Comparison of ENCODE assay signal across 8 cellular contexts in the genomic region with DNA sequence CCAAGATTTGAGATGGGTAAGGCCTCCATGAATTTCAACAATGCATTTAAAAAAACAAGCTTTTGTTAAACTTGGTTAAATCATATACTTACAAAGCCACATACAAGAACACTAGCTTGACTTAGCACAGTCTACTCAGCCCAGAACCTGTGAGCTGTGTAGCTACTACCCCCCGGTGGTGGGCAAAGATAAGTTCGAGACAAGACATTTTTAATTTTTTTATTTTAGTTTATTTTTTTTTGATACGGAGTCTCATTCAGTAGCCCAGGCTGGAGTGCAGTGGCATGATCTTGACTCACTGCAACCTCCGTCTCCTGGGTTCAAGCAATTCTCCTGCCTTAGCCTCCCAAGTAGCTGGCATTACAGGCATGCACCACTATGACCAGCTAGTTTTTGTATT. TPM values are rescaled to one million over a fixed set of nuclear protein-coding genes. Genes with fewer than 3 reads are reported as not detected.
A peak's percentile ranks its signal among the peaks of the same experiment; 100 is the strongest.
DNase-seq lines count a peak whose midpoint lies in the region; ATAC-seq, FAIRE-seq and TF ChIP-seq lines count a peak whose summit lies in the region.

No MANE protein-coding gene starts in this region.

- H2BK12ac ChIP-seq in mesenchymal stem cell (ENCODE audit: low read length in 2 of 2), result no peak overlapping the region

- no peaks in the 10 kb centered on the region for H3K9me3 Mint-ChIP-seq in Caco-2 (ENCODE audit: unreplicated experiment)

- no peak overlapping the region for H3K4ac ChIP-seq in mesenchymal stem cell (ENCODE audit: low read depth in 1 of 2, low read length in 2 of 2)

- H3K36me3 ChIP-seq in Caco-2 (ENCODE audit: control insufficient read depth, insufficient read depth, low read length), result no peaks in the 10 kb centered on the region
- H3K36me3 ChIP-seq in GM12878 (ENCODE audit: control insufficient read depth in 2 of 2, insufficient read depth in 2 of 2, low read length in 1 of 2), result no peaks in the 10 kb centered on the region
- H3K36me3 ChIP-seq in mesenchymal stem cell (ENCODE audit: control insufficient read depth in 1 of 2, insufficient read depth in 2 of 2, low read depth in 1 of 2, low read length in 2 of 2), result no peaks in the 10 kb centered on the region
- no peaks in the 10 kb centered on the region for H3K36me3 ChIP-seq in transverse colon
- no peaks in the 10 kb centered on the region for H3K36me3 ChIP-seq in sigmoid colon

- no peak for TF ChIP-seq POLR2A in GM12878 (IDR thresholded peaks at IDR 0.05; ENCODE audit: low read depth, low read length)
- no peak for TF ChIP-seq POLR2A in transverse colon (IDR thresholded peaks at IDR 0.05)
- TF ChIP-seq POLR2A in sigmoid colon (IDR thresholded peaks at IDR 0.05), result no peak

- peak; percentile 63 to 74 for DNase-seq in Caco-2
- DNase-seq in Kasumi-1 (lab: John Stamatoyannopoulos, UW), result peak; percentile 49 to 59
- peak; percentile 62 for DNase-seq in T follicular helper cell (ENCODE audit: low read depth)
- no peak for DNase-seq in GM12878 (ENCODE audit: low read depth, low spot score)
- peak; percentile 78 for DNase-seq in mesenchymal stem cell
- DNase-seq in transverse colon, result peak; percentile 22
- DNase-seq in sigmoid colon, result no peak

- no peak overlapping the region for H3K4me3 Mint-ChIP-seq in Caco-2 (ENCODE audit: unreplicated experiment)

- H3K79me2 ChIP-seq in GM12878 (ENCODE audit: control insufficient read depth, insufficient read depth, low read length), result peaks cover 22% of the 10 kb centered on the region

- H3K9ac ChIP-seq in GM12878 (ENCODE audit: control insufficient read depth, insufficient read depth, low read length), result no peak overlapping the region
- peak overlapping the region; percentile 48 for H3K9ac ChIP-seq in mesenchymal stem cell (ENCODE audit: low read length)

- WGBS in GM12878 (ENCODE audit: insufficient coverage, insufficient replicate concordance, low lambda C conversion rate, missing lambda C conversion rate), result 67% methylated on average over 4 of the region's 4 CpGs
- WGBS in mesenchymal stem cell, result 64% methylated on average over 3 of the region's 4 CpGs
- 10 to 43% methylated on average over 2 to 4 of the region's 4 CpGs for WGBS in transverse colon (ENCODE audit: low coverage in 1 of 2), 2 donors
- 36 to 44% methylated on average over 4 of the region's 4 CpGs for WGBS in sigmoid colon, 2 donors

- TF ChIP-seq EP300 in GM12878 (IDR thresholded peaks at IDR 0.05; ENCODE audit: borderline replicate concordance in 1 of 2, control insufficient read depth in 1 of 2, low read depth in 2 of 2, low read length in 2 of 2) (no peak), transverse colon (IDR thresholded peaks at IDR 0.05; ENCODE audit: low read depth) (no peak), sigmoid colon (IDR thresholded peaks at IDR 0.05) (no peak)

- in situ Hi-C loops in GM12878 (cut with MboI) (no loop called here), transverse colon (cut with MboI; ENCODE audit: low pct_ligation_motif_present in 1 of 4, low pct_unique_long_range_greater_than_20kb in 1 of 4, low sequenced_read_pairs in 3 of 4) (no loop called here)

- SMC1A ChIA-PET in GM12878 (lab: Charles Lee; ENCODE audit: uncharacterized antibody, unreplicated experiment), result interaction anchor here (0.6 to 2.0 kb wide), 18 partner anchors 9 to 219 kb away, joined by 3 to 14 read pairs (median 4); no protein-coding TSS in a partner anchor

- no peak overlapping the region for H2BK5ac ChIP-seq in mesenchymal stem cell (ENCODE audit: low read depth, low read length, poor library complexity, severe bottlenecking)

- peaks cover 1% of the 10 kb centered on the region for H3K79me1 ChIP-seq in mesenchymal stem cell (replicated peaks; ENCODE audit: low read length, poor library complexity, severe bottlenecking)

- POLR2A ChIA-PET in Caco-2 (lab: Charles Lee), result interaction anchor here (0.9 kb wide), 1 partner anchor 33 kb away, joined by 3 read pairs; no protein-coding TSS in a partner anchor
- POLR2A ChIA-PET in GM12878 (lab: Charles Lee), result interaction anchor here (2.7 kb wide), 1 partner anchor 9 kb away, joined by 13 read pairs; no protein-coding TSS in a partner anchor

- no peak overlapping the region for H2BK120ac ChIP-seq in mesenchymal stem cell (ENCODE audit: low read depth, low read length)

- peak; percentile 72 for TF ChIP-seq RAD21 in GM12878 (IDR thresholded peaks at IDR 0.05; ENCODE audit: insufficient read depth, low read depth, low read length)

- H3K14ac ChIP-seq in mesenchymal stem cell (ENCODE audit: low read length in 2 of 2), result no peak overlapping the region

- H3K4me1 ChIP-seq in Caco-2 (0 out of 2 replicates have a peak, but pooled peaks cover 4% of the 10 kb centered on the region), GM12878 (ENCODE audit: control insufficient read depth, insufficient read depth, low read length) (peaks cover 5% of the 10 kb centered on the region; the same call in 1 of the 2 replicates), mesenchymal stem cell (ENCODE audit: control insufficient read depth, insufficient read depth, low read depth, low read length) (peaks cover 3% of the 10 kb centered on the region), transverse colon (peaks cover 6 to 16% (median 9%) of the 10 kb centered on the region in 4 donors), sigmoid colon (peaks cover 0 to 22% (median 14%) of the 10 kb centered on the region in 4 donors)

- ATAC-seq in GM12878 (peak; percentile 11; the same call in 1 of the 3 replicates), HG03139 (IDR thresholded peaks at IDR 0.05; ENCODE audit: unreplicated experiment) (no peak)

- intact Hi-C loops in Caco-2 (cut with micrococcal nuclease; ENCODE audit: unreplicated experiment), result loop anchor here (1.0 to 5.0 kb wide), 3 partner anchors 32 to 271 kb away; no protein-coding TSS in a partner anchor
- intact Hi-C loops in GM12878 (cut with micrococcal nuclease; ENCODE audit: unreplicated experiment), result loop anchor here (1.0 to 10.0 kb wide), 2 partner anchors 32 to 214 kb away; no protein-coding TSS in a partner anchor
- intact Hi-C loops in transverse colon (cut with DNase I; ENCODE audit: low total_unique reads), result no loop called here
- intact Hi-C loops in sigmoid colon (cut with DNase I), result no loop called here

- no peaks in the 10 kb centered on the region for H3K27me3 Mint-ChIP-seq in Caco-2 (ENCODE audit: insufficient read depth, unreplicated experiment)

- H3K27ac Mint-ChIP-seq in Caco-2 (ENCODE audit: unreplicated experiment), result no peak overlapping the region

- H3K27me3 ChIP-seq in Caco-2 (replicated peaks; ENCODE audit: control insufficient read depth, insufficient read depth, low read length) (no peaks in the 10 kb centered on the region), GM12878 (replicated peaks in 1 of 2; ENCODE audit: control insufficient read depth in 2 of 2, insufficient read depth in 2 of 2, low read length in 1 of 2) (no peaks in the 10 kb centered on the region), mesenchymal stem cell (ENCODE audit: control insufficient read depth in 1 of 2, insufficient read depth in 1 of 2, low read length in 2 of 2) (no peaks in the 10 kb centered on the region), transverse colon (no peaks in the 10 kb centered on the region), sigmoid colon (no peaks in the 10 kb centered on the region)

- H3K23ac ChIP-seq in mesenchymal stem cell (ENCODE audit: low read length in 2 of 2), result no peak overlapping the region

- no TSS peak for BruUV-seq in Caco-2 (replicated peaks; lab: Mats Ljungman, UMichigan)
- BruUV-seq in GM12878 (replicated peaks; lab: Mats Ljungman, UMichigan), result no TSS peak

- H3K27ac ChIP-seq in GM12878 (ENCODE audit: control insufficient read depth, insufficient read depth), result no peak overlapping the region
- H3K27ac ChIP-seq in mesenchymal stem cell (ENCODE audit: low read length, poor library complexity, severe bottlenecking), result no peak overlapping the region
- H3K27ac ChIP-seq in transverse colon, result no peak overlapping the region
- no peak overlapping the region for H3K27ac ChIP-seq in sigmoid colon

- H3K9me3 ChIP-seq in Caco-2 (no peaks in the 10 kb centered on the region), GM12878 (replicated peaks; ENCODE audit: control insufficient read depth, insufficient read depth, low read length) (no peaks in the 10 kb centered on the region), mesenchymal stem cell (ENCODE audit: control insufficient read depth, low read length) (no peaks in the 10 kb centered on the region), transverse colon (no peaks in the 10 kb centered on the region), sigmoid colon (no peaks in the 10 kb centered on the region)

- H3K18ac ChIP-seq in mesenchymal stem cell (ENCODE audit: low read depth in 1 of 2, low read length in 2 of 2), result no peak overlapping the region

- CTCF ChIA-PET in Caco-2 (lab: Charles Lee), result interaction anchor here (0.6 to 2.6 kb wide), 11 partner anchors 9 to 272 kb away, joined by 3 to 38 read pairs (median 5); partner anchors contain the start of gene SLC2A3
- CTCF ChIA-PET in GM12878 (lab: Yijun Ruan, JAX), result interaction anchor here (0.7 to 7.9 kb wide), 16 partner anchors 9 to 401 kb away, joined by 3 to 115 read pairs (median 6); partner anchors contain the start of genes C3AR1, FOXJ2 and SLC2A3

- no peak overlapping the region for H4K8ac ChIP-seq in mesenchymal stem cell (ENCODE audit: low read length)

- peaks cover 12% of the 10 kb centered on the region for H3K36me3 Mint-ChIP-seq in Caco-2 (ENCODE audit: insufficient read depth, unreplicated experiment)

- H3K4me2 ChIP-seq in GM12878 (ENCODE audit: control insufficient read depth, insufficient read depth) (no peak overlapping the region), mesenchymal stem cell (ENCODE audit: low read length, poor library complexity, severe bottlenecking) (no peak overlapping the region)

- H3K4me3 ChIP-seq in Caco-2 (ENCODE audit: low read depth, low read length) (no peak overlapping the region), GM12878 (no peak overlapping the region), mesenchymal stem cell (ENCODE audit: insufficient read depth in 1 of 2, low read depth in 1 of 2, low read length in 2 of 2) (no peak overlapping the region), transverse colon (no peak overlapping the region), sigmoid colon (no peak overlapping the region)

- no peak for FAIRE-seq in GM12878 (lab: Jason Lieb, UNC)

- peak; percentile 60 to 64 for TF ChIP-seq CTCF in Caco-2 (IDR thresholded peaks at IDR 0.05; ENCODE audit: insufficient read depth in 1 of 2, low read depth in 1 of 2, low read length in 1 of 2, severe bottlenecking in 1 of 2, unreplicated experiment in 1 of 2)
- peak; percentile 12 to 52 (median 36); a peak in 4 of 6 replicates for TF ChIP-seq CTCF in GM12878 (IDR thresholded peaks at IDR 0.05 in 2 of 3, conservative IDR thresholded peaks at IDR 0.05 in 1 of 3; ENCODE audit: control insufficient read depth in 2 of 3, extremely low read depth in 1 of 3, insufficient read depth in 1 of 3, low read depth in 3 of 3, low read length in 3 of 3)
- peak in 3 of 5 experiments; percentile 8 to 27 (median 14) for TF ChIP-seq CTCF in transverse colon (IDR thresholded peaks at IDR 0.05)
- TF ChIP-seq CTCF in sigmoid colon (IDR thresholded peaks at IDR 0.05), result peak in 1 of 4 experiments; percentile 7

- H4K91ac ChIP-seq in mesenchymal stem cell (ENCODE audit: low read length), result no peak overlapping the region

- H2AFZ ChIP-seq in GM12878 (ENCODE audit: control insufficient read depth, low read depth, low read length), result no peak overlapping the region
- H2AFZ ChIP-seq in mesenchymal stem cell (ENCODE audit: low read depth, low read length), result no peak overlapping the region

- RAD21 ChIA-PET in GM12878 (lab: Charles Lee; ENCODE audit: unreplicated experiment), result interaction anchor here (0.7 to 3.0 kb wide), 11 partner anchors 10 to 248 kb away, joined by 3 to 14 read pairs (median 6); no protein-coding TSS in a partner anchor

- no peaks in the 10 kb centered on the region for H4K20me1 ChIP-seq in GM12878 (ENCODE audit: control insufficient read depth, insufficient read depth)

- H2AK5ac ChIP-seq in mesenchymal stem cell (ENCODE audit: low read length, severe bottlenecking), result no peak overlapping the region

- no peak overlapping the region for H2BK15ac ChIP-seq in mesenchymal stem cell (ENCODE audit: low read depth, poor library complexity, severe bottlenecking)

- peaks cover 14% of the 10 kb centered on the region for H3K4me1 Mint-ChIP-seq in Caco-2 (ENCODE audit: low read depth, unreplicated experiment)

RNA-seq across cellular contexts. Expression of gene NECAP1, which starts 3.7 kb away (rescaled TPM):
- total RNA-seq in Caco-2 (2022), result 49.1 and 50.1 TPM in 2 replicates
- 65.5 and 73.7 TPM in 2 replicates for total RNA-seq in GM12878 (2013; cell fraction: nucleolus; rRNA removed)
- 26.9 and 35.6 TPM in 2 replicates for total RNA-seq in GM12878 (2014; rRNA removed)
- 25.6 and 26.9 TPM in 2 replicates for total RNA-seq in GM12878 (2014; rRNA removed; fragmentation: Illumina TruSeq; extraction: Trizol)
- 18.5 and 18.9 TPM in 2 replicates for total RNA-seq in GM12878 (2021)
- polyA plus RNA-seq in GM12878 (2011; ENCODE audit: low read depth), result 11.4 TPM
- polyA plus RNA-seq in GM12878 (2011; rRNA removed), result 25.7 and 34.3 TPM in 2 replicates
- 24.0 and 29.2 TPM in 2 replicates for polyA plus RNA-seq in GM12878 (2011; cell fraction: cytosol; rRNA removed)
- polyA plus RNA-seq in GM12878 (2011; cell fraction: nucleus; rRNA removed), result 31.9 and 33.0 TPM in 2 replicates
- 13.6 and 14.3 TPM in 2 replicates for polyA plus RNA-seq in GM12878 (2012)
- polyA plus RNA-seq in GM12878 (2014; fragmentation: Illumina TruSeq; extraction: Trizol), result 20.1 and 22.8 TPM in 2 replicates
- 10 to 100 TPM; 16.7 to 22.3 TPM for polyA plus RNA-seq in GM12878 (2014; fragmentation: Nextera tagmentation; extraction: Ambion mirVana)
- 22.9 and 23.4 TPM in 2 replicates for polyA plus RNA-seq in GM12878 (2014; rRNA removed)
- 10 to 100 TPM; 22.2 to 24.3 TPM for polyA plus RNA-seq in GM12878 (2016; fragmentation: Nextera tagmentation; extraction: Ambion mirVana)
- 25.3 and 36.3 TPM in 2 replicates for polyA minus RNA-seq in GM12878 (2011; rRNA and poly(A)+ RNA removed)
- 8.4 and 12.5 TPM in 2 replicates for polyA minus RNA-seq in GM12878 (2011; cell fraction: cytosol; rRNA and poly(A)+ RNA removed)
- polyA minus RNA-seq in GM12878 (2011; cell fraction: nucleus; rRNA and poly(A)+ RNA removed), result 18.1 and 24.0 TPM in 2 replicates
- polyA plus RNA-seq in mesenchymal stem cell (2013, experiment 1 of 2), result 14.4 TPM
- 14.2 TPM for polyA plus RNA-seq in mesenchymal stem cell (2013, experiment 2 of 2)
- 10 to 100 TPM in 3 of 4 donors, 1 to 10 TPM in 1; 3.0 to 41.6 (median 36.3) TPM for total RNA-seq in transverse colon
- 10 to 100 TPM; 23.9 to 31.0 (median 25.2) TPM for total RNA-seq in sigmoid colon
- polyA plus RNA-seq in sigmoid colon, result 10 to 100 TPM; 21.3 to 45.5 (median 33.0) TPM

RNA-seq across cellular contexts. Expression of gene C3AR1, which starts 12.2 kb away (rescaled TPM):
- not detected in 2 replicates for total RNA-seq in Caco-2 (2022)
- not detected in 2 replicates for total RNA-seq in GM12878 (2013; cell fraction: nucleolus; rRNA removed)
- not detected in 2 replicates for total RNA-seq in GM12878 (2014; rRNA removed)
- total RNA-seq in GM12878 (2014; rRNA removed; fragmentation: Illumina TruSeq; extraction: Trizol), result not detected in 2 replicates
- 0.10 and 0.19 TPM in 2 replicates for total RNA-seq in GM12878 (2021)
- polyA plus RNA-seq in GM12878 (2011; ENCODE audit: low read depth), result not detected
- not detected in 2 replicates for polyA plus RNA-seq in GM12878 (2011; rRNA removed)
- not detected in 2 replicates for polyA plus RNA-seq in GM12878 (2011; cell fraction: cytosol; rRNA removed)
- polyA plus RNA-seq in GM12878 (2011; cell fraction: nucleus; rRNA removed), result not detected in 2 replicates
- 0.08 TPM in 1 of 2 replicates, not detected in the other for polyA plus RNA-seq in GM12878 (2012)
- polyA plus RNA-seq in GM12878 (2014; fragmentation: Illumina TruSeq; extraction: Trizol), result 0.10 TPM in 1 of 2 replicates, not detected in the other
- polyA plus RNA-seq in GM12878 (2014; fragmentation: Nextera tagmentation; extraction: Ambion mirVana), result under 1 TPM in 1 of 2 experiments, not detected in 1; 0.19 TPM
- 0.10 and 0.42 TPM in 2 replicates for polyA plus RNA-seq in GM12878 (2014; rRNA removed)
- polyA plus RNA-seq in GM12878 (2016; fragmentation: Nextera tagmentation; extraction: Ambion mirVana), result under 1 TPM in 1 of 2 experiments, not detected in 1; 0.08 TPM
- not detected in 2 replicates for polyA minus RNA-seq in GM12878 (2011; rRNA and poly(A)+ RNA removed)
- not detected in 2 replicates for polyA minus RNA-seq in GM12878 (2011; cell fraction: cytosol; rRNA and poly(A)+ RNA removed)
- not detected in 2 replicates for polyA minus RNA-seq in GM12878 (2011; cell fraction: nucleus; rRNA and poly(A)+ RNA removed)
- polyA plus RNA-seq in mesenchymal stem cell (2013, experiment 1 of 2), result 7.6 TPM
- 7.4 TPM for polyA plus RNA-seq in mesenchymal stem cell (2013, experiment 2 of 2)
- 1 to 10 TPM; 2.4 to 9.4 (median 3.6) TPM for total RNA-seq in transverse colon
- total RNA-seq in sigmoid colon, result 10 to 100 TPM in 3 of 4 donors, 1 to 10 TPM in 1; 6.6 to 16.8 (median 12.2) TPM
- 10 to 100 TPM in 1 of 3 donors, 1 to 10 TPM in 2; 7.6 to 27.3 (median 9.0) TPM for polyA plus RNA-seq in sigmoid colon

RNA-seq across cellular contexts. Expression of gene CLEC4A, which starts 45.0 kb away (rescaled TPM):
- total RNA-seq in Caco-2 (2022) (0.32 and 0.70 TPM in 2 replicates), GM12878 (2014; rRNA removed) (0.27 and 0.62 TPM in 2 replicates), GM12878 (2014; rRNA removed; fragmentation: Illumina TruSeq; extraction: Trizol) (0.72 and 0.74 TPM in 2 replicates), GM12878 (2021) (0.58 and 1.5 TPM in 2 replicates), transverse colon (1 to 10 TPM in 1 of 4 donors, under 1 TPM in 1, not detected in 2; 0.55 to 5.1 TPM), sigmoid colon (1 to 10 TPM in 3 of 4 donors, under 1 TPM in 1; 0.49 to 3.4 (median 2.2) TPM)
- total RNA-seq in GM12878 (2013; cell fraction: nucleolus; rRNA removed), result 0.90 and 1.5 TPM in 2 replicates
- 16.3 TPM for polyA plus RNA-seq in GM12878 (2011; ENCODE audit: low read depth)
- polyA plus RNA-seq in GM12878 (2011; rRNA removed) (1.3 and 1.7 TPM in 2 replicates), GM12878 (2014; fragmentation: Illumina TruSeq; extraction: Trizol) (0.44 and 0.88 TPM in 2 replicates), GM12878 (2014; fragmentation: Nextera tagmentation; extraction: Ambion mirVana) (1 to 10 TPM; 1.9 to 2.1 TPM), GM12878 (2014; rRNA removed) (1.0 and 1.2 TPM in 2 replicates), GM12878 (2016; fragmentation: Nextera tagmentation; extraction: Ambion mirVana) (under 1 TPM; 0.84 to 0.91 TPM), sigmoid colon (1 to 10 TPM; 3.7 to 5.5 (median 4.8) TPM)
- 0.32 and 0.97 TPM in 2 replicates for polyA plus RNA-seq in GM12878 (2011; cell fraction: cytosol; rRNA removed)
- 2.1 and 2.7 TPM in 2 replicates for polyA plus RNA-seq in GM12878 (2011; cell fraction: nucleus; rRNA removed)
- 4.1 and 4.7 TPM in 2 replicates for polyA plus RNA-seq in GM12878 (2012)
- 1.1 TPM in 1 of 2 replicates, not detected in the other for polyA minus RNA-seq in GM12878 (2011; rRNA and poly(A)+ RNA removed)
- polyA minus RNA-seq in GM12878 (2011; cell fraction: cytosol; rRNA and poly(A)+ RNA removed), result not detected in 2 replicates
- polyA minus RNA-seq in GM12878 (2011; cell fraction: nucleus; rRNA and poly(A)+ RNA removed), result 0.36 and 0.86 TPM in 2 replicates
- polyA plus RNA-seq in mesenchymal stem cell (2013, experiment 1 of 2), result 0.10 TPM
- 0.12 TPM for polyA plus RNA-seq in mesenchymal stem cell (2013, experiment 2 of 2)

RNA-seq across cellular contexts. Expression of gene FOXJ2, which starts 45.9 kb away (rescaled TPM):
- 18.7 and 19.4 TPM in 2 replicates for total RNA-seq in Caco-2 (2022)
- total RNA-seq in GM12878 (2013; cell fraction: nucleolus; rRNA removed), result 7.9 and 9.2 TPM in 2 replicates
- total RNA-seq in GM12878 (2014; rRNA removed), result 4.2 and 4.7 TPM in 2 replicates
- total RNA-seq in GM12878 (2014; rRNA removed; fragmentation: Illumina TruSeq; extraction: Trizol), result 2.8 and 2.9 TPM in 2 replicates
- total RNA-seq in GM12878 (2021), result 7.9 and 9.3 TPM in 2 replicates
- polyA plus RNA-seq in GM12878 (2011; ENCODE audit: low read depth), result 3.8 TPM
- polyA plus RNA-seq in GM12878 (2011; rRNA removed), result 3.0 and 3.9 TPM in 2 replicates
- 3.0 and 4.3 TPM in 2 replicates for polyA plus RNA-seq in GM12878 (2011; cell fraction: cytosol; rRNA removed)
- polyA plus RNA-seq in GM12878 (2011; cell fraction: nucleus; rRNA removed), result 6.9 and 7.8 TPM in 2 replicates
- 5.0 and 5.8 TPM in 2 replicates for polyA plus RNA-seq in GM12878 (2012)
- 8.5 and 9.1 TPM in 2 replicates for polyA plus RNA-seq in GM12878 (2014; fragmentation: Illumina TruSeq; extraction: Trizol)
- 1 to 10 TPM; 1.4 to 2.2 TPM for polyA plus RNA-seq in GM12878 (2014; fragmentation: Nextera tagmentation; extraction: Ambion mirVana)
- polyA plus RNA-seq in GM12878 (2014; rRNA removed), result 6.5 and 6.6 TPM in 2 replicates
- 1 to 10 TPM; 5.4 to 6.1 TPM for polyA plus RNA-seq in GM12878 (2016; fragmentation: Nextera tagmentation; extraction: Ambion mirVana)
- polyA minus RNA-seq in GM12878 (2011; rRNA and poly(A)+ RNA removed), result 3.9 and 4.7 TPM in 2 replicates
- polyA minus RNA-seq in GM12878 (2011; cell fraction: cytosol; rRNA and poly(A)+ RNA removed), result 2.3 and 4.3 TPM in 2 replicates
- 2.2 and 3.2 TPM in 2 replicates for polyA minus RNA-seq in GM12878 (2011; cell fraction: nucleus; rRNA and poly(A)+ RNA removed)
- polyA plus RNA-seq in mesenchymal stem cell (2013, experiment 1 of 2), result 12.5 TPM
- polyA plus RNA-seq in mesenchymal stem cell (2013, experiment 2 of 2), result 11.9 TPM
- 10 to 100 TPM; 11.6 to 15.7 (median 12.5) TPM for total RNA-seq in transverse colon
- 10 to 100 TPM; 12.5 to 17.1 (median 15.7) TPM for total RNA-seq in sigmoid colon
- 1 to 10 TPM; 2.8 to 8.6 (median 4.8) TPM for polyA plus RNA-seq in sigmoid colon

Comparison
In these comparisons a context has a peak if more than half of its experiments do, and no peak if none do; other contexts are left out.
1. DNase-seq: peak in Caco-2 (2 of 2), Kasumi-1 (2 of 2), T follicular helper cell (single experiment), mesenchymal stem cell (single experiment) and transverse colon (single experiment); none in GM12878 (single experiment) and sigmoid colon (single experiment).
2. intact Hi-C loops: an anchor here in Caco-2 (1.0 to 5.0 kb wide) and GM12878 (1.0 to 10.0 kb wide); none called in transverse colon and sigmoid colon.